In genomic region chr17:28226563-28226962, GRCh38 we compare ENCODE assay signal across 1 cellular context.
TF ChIP-seq lines count a peak whose summit lies in the region.

No MANE protein-coding gene starts in this region.

TF ChIP-seq in GM23338, 12 proteins besides CTCF, POLR2A, EP300 and RAD21 (continued from another document):
- TF ChIP-seq ETS1 (IDR thresholded peaks at IDR 0.05) (no peak), EZH2phosphoT487 (IDR thresholded peaks at IDR 0.05; ENCODE audit: unreplicated experiment) (no peak), JUNB (IDR thresholded peaks at IDR 0.05; ENCODE audit: unreplicated experiment) (no peak), STAT1 (IDR thresholded peaks at IDR 0.05; ENCODE audit: unreplicated experiment) (no peak), ZNF114 (CRISPR knock-in tag; IDR thresholded peaks at IDR 0.05) (no peak), EZH2 (IDR thresholded peaks at IDR 0.05; ENCODE audit: low read depth, unreplicated experiment) (no peak), REST (IDR thresholded peaks at IDR 0.05; ENCODE audit: unreplicated experiment) (no peak), NANOG (IDR thresholded peaks at IDR 0.05; ENCODE audit: borderline replicate concordance) (no peak), ZNF331 (CRISPR knock-in tag; IDR thresholded peaks at IDR 0.05; ENCODE audit: low read depth) (no peak), CREB1 (CRISPR knock-in tag; IDR thresholded peaks at IDR 0.05; ENCODE audit: low read depth) (no peak)
